Comparison of ENCODE assay signal across 11 cellular contexts in the genomic region with DNA sequence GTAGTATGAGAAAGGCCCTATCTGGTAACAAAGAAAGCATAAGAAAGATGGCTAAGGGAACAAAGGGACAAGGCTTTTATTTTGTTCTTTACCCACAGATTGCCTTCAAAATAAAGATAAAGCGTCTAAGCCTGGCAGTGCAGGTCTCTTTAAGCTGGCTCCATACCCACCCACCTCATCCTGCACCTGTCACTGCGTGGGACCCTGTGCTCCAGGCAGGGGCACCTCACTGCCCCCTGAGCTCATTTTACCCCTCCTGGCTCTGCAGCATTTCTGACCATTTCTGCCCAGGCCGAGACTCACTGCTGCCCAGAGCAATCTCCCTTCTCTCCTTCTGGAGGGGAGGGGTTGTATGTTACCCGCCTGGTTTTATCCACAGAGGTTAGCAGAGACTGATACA. TPM values are rescaled to one million over a fixed set of nuclear protein-coding genes. Genes with fewer than 3 reads are reported as not detected.
DNase-seq lines count a peak whose midpoint lies in the region; ATAC-seq and TF ChIP-seq lines count a peak whose summit lies in the region.
"Had no signal": no experiment of that assay in that cellular context is flagged by ENCODE, and none has a peak within 500 bp of the region (broad histone marks: within the 10 kb centered on the region; RNA-seq: fewer than 3 reads in every experiment).

No MANE protein-coding gene starts in this region.

- intact Hi-C loops in Calu3 (cut with micrococcal nuclease; ENCODE audit: unreplicated experiment), result loop anchor here (5.0 kb wide), 1 partner anchor 42 kb away; no protein-coding TSS in a partner anchor
- intact Hi-C loops in psoas muscle (cut with DNase I), result loop anchor here in 1 of 2 donors (2.0 kb wide), 1 partner anchor 121 kb away; the partner anchor contains the start of gene TLR3

- H3K27me3 ChIP-seq in Karpas-422 (ENCODE audit: low read length), result no peaks in the 10 kb centered on the region
- no peaks in the 10 kb centered on the region for H3K27me3 ChIP-seq in psoas muscle (ENCODE audit: insufficient read depth in 3 of 3, low read length in 2 of 3)

- H3K27me3 Mint-ChIP-seq in Calu3 (ENCODE audit: unreplicated experiment), result no peaks in the 10 kb centered on the region
- peaks cover 11 to 21% of the 10 kb centered on the region in 2 donors for H3K27me3 Mint-ChIP-seq in effector memory CD8-positive, alpha-beta T cell

- no peak for ATAC-seq in effector memory CD8-positive, alpha-beta T cell (replicated peaks)
- ATAC-seq in psoas muscle, result no peak
- no peak for ATAC-seq in GM18498 (IDR thresholded peaks at IDR 0.05; ENCODE audit: unreplicated experiment)

- CTCF ChIA-PET in Calu3 (lab: Charles Lee), result interaction anchor here (1.4 kb wide), 1 partner anchor 12 kb away, joined by 3 read pairs; no protein-coding TSS in a partner anchor

- no peak overlapping the region for H2AFZ ChIP-seq in Karpas-422 (ENCODE audit: low read length)

- H3K4me2 ChIP-seq in Karpas-422 (ENCODE audit: low read depth, low read length, poor library complexity, severe bottlenecking), result peak overlapping the region; percentile 87

- 50 to 81% (median 56%) methylated on average over 4 of the region's 4 CpGs for WGBS in psoas muscle, 3 donors

- H3K9me2 ChIP-seq in Karpas-422 (replicated peaks; ENCODE audit: insufficient read depth, low read length), result no peaks in the 10 kb centered on the region

- H3K9me3 ChIP-seq in Karpas-422 (ENCODE audit: low read length) (no peaks in the 10 kb centered on the region), psoas muscle (no peaks in the 10 kb centered on the region)

- H3K36me3 ChIP-seq in Karpas-422 (ENCODE audit: insufficient read depth, low read length) (0 out of 2 replicates have a peak, but pooled peaks cover 4% of the 10 kb centered on the region), psoas muscle (ENCODE audit: insufficient read depth in 1 of 2, low read depth in 1 of 2) (no peaks in the 10 kb centered on the region)

- H3K9ac ChIP-seq in Karpas-422 (ENCODE audit: low read length), result peak overlapping the region; percentile 95

- H3K4me3 ChIP-seq in Karpas-422 (ENCODE audit: low read length) (peak overlapping the region; percentile 84; the same call in 1 of the 2 replicates), psoas muscle (no peak overlapping the region)

- peaks cover 25% of the 10 kb centered on the region for H3K36me3 Mint-ChIP-seq in Calu3 (ENCODE audit: insufficient read depth, unreplicated experiment)
- peaks cover 26% of the 10 kb centered on the region for H3K36me3 Mint-ChIP-seq in effector memory CD8-positive, alpha-beta T cell (ENCODE audit: insufficient read depth)

- H3K4me1 ChIP-seq in Karpas-422 (ENCODE audit: low read length) (peaks cover 28% of the 10 kb centered on the region), psoas muscle (peaks cover 27% of the 10 kb centered on the region)

- peak overlapping the region; percentile 86 for H3K4me3 Mint-ChIP-seq in Calu3 (ENCODE audit: low read depth, unreplicated experiment)
- H3K4me3 Mint-ChIP-seq in effector memory CD8-positive, alpha-beta T cell, result peak overlapping the region; percentile 90 to 94

- H3K27ac Mint-ChIP-seq in Calu3 (ENCODE audit: unreplicated experiment), result peak overlapping the region; percentile 76
- H3K27ac Mint-ChIP-seq in effector memory CD8-positive, alpha-beta T cell, result peak overlapping the region; percentile 96 to 97

- TF ChIP-seq CTCF in Calu3 (IDR thresholded peaks at IDR 0.05; ENCODE audit: unreplicated experiment) (no peak), psoas muscle (IDR thresholded peaks at IDR 0.05) (no peak)

- no peak for DNase-seq in Calu3
- no peak for DNase-seq in Karpas-422
- no peak for DNase-seq in effector memory CD8-positive, alpha-beta T cell
- no peak for DNase-seq in psoas muscle
- DNase-seq in SHP77 (lab: John Stamatoyannopoulos, UW), result no peak
- DNase-seq in NCI-H345 (lab: John Stamatoyannopoulos, UW), result no peak
- DNase-seq in activated CD4-positive, CD25-positive, alpha-beta regulatory T cell treated with anti-CD3 and anti-CD28 coated beads, Interleukin-2, amount 50 U/mL, for 72 hours, result no peak
- DNase-seq: OCI-M1 had no signal

- H3K27ac ChIP-seq in Karpas-422 (ENCODE audit: low read length), result peak overlapping the region; percentile 88
- peak overlapping the region; percentile 97 for H3K27ac ChIP-seq in psoas muscle

- H4K20me1 ChIP-seq in Karpas-422 (ENCODE audit: insufficient read depth, low read depth, low read length), result no peaks in the 10 kb centered on the region

- peaks cover 17% of the 10 kb centered on the region for H3K4me1 Mint-ChIP-seq in Calu3 (ENCODE audit: low read depth, unreplicated experiment)
- peaks cover 13 to 19% of the 10 kb centered on the region in 2 donors for H3K4me1 Mint-ChIP-seq in effector memory CD8-positive, alpha-beta T cell (ENCODE audit: low read depth in 2 of 2)

- peaks cover 35% of the 10 kb centered on the region for H3K79me2 ChIP-seq in Karpas-422 (ENCODE audit: low read length)

- BruUV-seq in Calu3 (replicated peaks; lab: Mats Ljungman, UMichigan), result no TSS peak

- H3K9me3 Mint-ChIP-seq in Calu3 (ENCODE audit: low read depth, unreplicated experiment), result peaks cover 5% of the 10 kb centered on the region
- no peaks in the 10 kb centered on the region for H3K9me3 Mint-ChIP-seq in effector memory CD8-positive, alpha-beta T cell

RNA-seq across cellular contexts. Expression of gene CYP4V2, which starts 1.7 kb away (rescaled TPM):
- total RNA-seq in Calu3 (2022) (43.3 and 43.8 TPM in 2 replicates), psoas muscle (1 to 10 TPM; 3.9 to 6.8 (median 4.8) TPM)
- 45.7 and 61.3 TPM in 2 replicates for total RNA-seq in Karpas-422 (2014; rRNA removed; shearing (Covaris generic); ENCODE audit: low replicate concordance)
- polyA plus RNA-seq in psoas muscle, result 1 to 10 TPM; 2.6 to 5.1 (median 5.0) TPM

RNA-seq across cellular contexts. Expression of gene KLKB1, which starts 37.7 kb away (rescaled TPM):
- total RNA-seq in Calu3 (2022) (2.6 and 2.9 TPM in 2 replicates), psoas muscle (under 1 TPM in 3 of 4 donors, not detected in 1; 0.29 to 0.91 (median 0.49) TPM)
- 1.9 and 5.1 TPM in 2 replicates for total RNA-seq in Karpas-422 (2014; rRNA removed; shearing (Covaris generic); ENCODE audit: low replicate concordance)
- under 1 TPM; 0.32 to 0.49 (median 0.44) TPM for polyA plus RNA-seq in psoas muscle
- total RNA-seq: Daoy, M059J had no signal
